ENCODE assay signal across 19 cellular contexts in the genomic region with DNA sequence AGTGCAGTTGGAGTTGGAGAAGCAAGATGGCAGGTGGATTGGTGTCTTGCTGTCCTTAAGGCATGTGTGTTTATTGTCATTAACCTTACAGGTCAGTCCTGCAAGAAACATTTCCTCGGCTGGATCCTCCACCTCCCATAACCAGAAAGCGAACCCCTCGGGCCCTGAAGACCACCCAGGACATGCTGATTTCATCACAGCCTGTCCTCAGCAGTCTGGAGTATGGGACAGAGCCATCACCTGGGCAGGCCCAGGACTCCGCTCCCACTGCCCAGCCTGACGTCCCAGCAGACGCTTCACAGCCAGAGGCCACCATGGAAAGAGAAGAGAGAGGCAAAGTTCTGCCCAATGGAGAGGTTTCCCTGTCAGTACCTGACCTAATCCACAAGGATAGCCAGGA. TPM values are rescaled to one million over a fixed set of nuclear protein-coding genes. Genes with fewer than 3 reads are reported as not detected.
DNase-seq lines count a peak whose midpoint lies in the region; ATAC-seq, FAIRE-seq and TF ChIP-seq lines count a peak whose summit lies in the region.
"Had no signal": no experiment of that assay in that cellular context is flagged by ENCODE, and none has a peak within 500 bp of the region (broad histone marks: within the 10 kb centered on the region; RNA-seq: fewer than 3 reads in every experiment).

No MANE protein-coding gene starts in this region.

- TF ChIP-seq RAD21 in K562 (CRISPR knock-in tag; conservative IDR thresholded peaks at IDR 0.05 in 1 of 2, IDR thresholded peaks at IDR 0.05 in 1 of 2), result no peak

- TF ChIP-seq POLR2A in K562 (conservative IDR thresholded peaks at IDR 0.05), result no peak

- peak overlapping the region in 1 of 2 experiments; percentile 8; a peak in 1 of 4 replicates for H3K9ac ChIP-seq in K562 (ENCODE audit: insufficient read depth in 1 of 2, low read depth in 2 of 2, low read length in 2 of 2)

- intact Hi-C loops in A673 (cut with micrococcal nuclease; ENCODE audit: unreplicated experiment) (no loop called here), K562 (cut with micrococcal nuclease) (no loop called here)

- TF ChIP-seq CTCF in A673 (conservative IDR thresholded peaks at IDR 0.05; ENCODE audit: low read depth, low read length) (no peak), K562 (IDR thresholded peaks at IDR 0.05 in 2 of 3, conservative IDR thresholded peaks at IDR 0.05 in 1 of 3; ENCODE audit: insufficient read depth in 2 of 3, low read depth in 1 of 3, low read length in 3 of 3) (no peak), osteocyte (IDR thresholded peaks at IDR 0.05) (no peak)

- H3K4me1 ChIP-seq in A673 (ENCODE audit: insufficient read depth, low read length, poor library complexity, severe bottlenecking) (peaks cover 20% of the 10 kb centered on the region), K562 (replicated peaks in 1 of 2; ENCODE audit: control insufficient read depth in 2 of 2, insufficient read depth in 2 of 2, low read length in 2 of 2) (peaks cover 61 to 80% of the 10 kb centered on the region in 2 experiments; a peak in 4 of 5 replicates), HAP-1 (no peaks in the 10 kb centered on the region)

- DNase-seq in A673 (ENCODE audit: low spot score) (no peak), K562 (ENCODE audit: extremely low read depth in 1 of 4, low spot score in 3 of 4) (no peak), epidermal melanocyte (ENCODE audit: insufficient read length, low spot score) (peak; percentile 4), osteocyte (ENCODE audit: extremely low spot score, unreplicated experiment) (peak; percentile 64), HCEC 1CT (no peak), NCI-H524 (lab: John Stamatoyannopoulos, UW) (no peak), HAP-1 (ENCODE audit: low spot score in 2 of 2) (no peak)
- no peak for DNase-seq in activated naive CD4-positive, alpha-beta T cell treated with anti-CD3 and anti-CD28 coated beads, Interleukin-2, amount 10 ng/mL, durations not matched to agents 7 days and 5 days
- DNase-seq: COR-L47, DND-41, GDM1 had no signal

- no peaks in the 10 kb centered on the region for H3K4me1 Mint-ChIP-seq in osteocyte (ENCODE audit: unreplicated experiment)
- H3K4me1 Mint-ChIP-seq in activated naive CD4-positive, alpha-beta T cell treated with anti-CD3 and anti-CD28 coated beads, Interleukin-2, amount 10 ng/mL, durations not matched to agents 7 days and 5 days, result no peaks in the 10 kb centered on the region

- no peak overlapping the region for H3K4me2 ChIP-seq in K562 (ENCODE audit: insufficient read depth, low read length)
- H3K4me2 ChIP-seq: A549 had no signal

- H3K27ac ChIP-seq in A673 (ENCODE audit: low read depth, low read length, poor library complexity, severe bottlenecking) (peak overlapping the region; percentile 66), K562 (ENCODE audit: extremely low read depth, low read depth, low read length) (no peak overlapping the region; the same call in 1 of the 3 replicates)
- H3K27ac ChIP-seq: HL-60 had no signal

- H3K27me3 Mint-ChIP-seq in osteocyte (ENCODE audit: unreplicated experiment), result no peaks in the 10 kb centered on the region
- no peaks in the 10 kb centered on the region for H3K27me3 Mint-ChIP-seq in activated naive CD4-positive, alpha-beta T cell treated with anti-CD3 and anti-CD28 coated beads, Interleukin-2, amount 10 ng/mL, durations not matched to agents 7 days and 5 days

- FAIRE-seq in K562 (lab: Jason Lieb, UNC), result no peak
- FAIRE-seq: A549, GM12892, H1 had no signal

- 86% methylated on average over 6 of the region's 6 CpGs for WGBS in K562 (ENCODE audit: insufficient coverage, low coverage, missing lambda C conversion rate)

- in situ Hi-C loops in K562 (cut with MboI), result no loop called here
- in situ Hi-C loops in HAP-1 (cut with MboI; ENCODE audit: low sequenced_read_pairs), result loop anchor here (10.0 kb wide), 1 partner anchor 328 kb away; no protein-coding TSS in a partner anchor

- H3K4me3 ChIP-seq in A673 (ENCODE audit: low read depth, low read length, poor library complexity, severe bottlenecking) (no peak overlapping the region), K562 (no peak overlapping the region), HAP-1 (no peak overlapping the region)
- H3K4me3 ChIP-seq: A549 had no signal

- no peak overlapping the region for H3K4me3 Mint-ChIP-seq in osteocyte (ENCODE audit: unreplicated experiment)
- no peak overlapping the region for H3K4me3 Mint-ChIP-seq in activated naive CD4-positive, alpha-beta T cell treated with anti-CD3 and anti-CD28 coated beads, Interleukin-2, amount 10 ng/mL, durations not matched to agents 7 days and 5 days
- H3K4me3 Mint-ChIP-seq: CD14-positive monocyte; CD8-positive, alpha-beta T cell had no signal

- POLR2A ChIA-PET in A673 (lab: Charles Lee; ENCODE audit: low non-redundant PET), result no interaction called here
- POLR2A ChIA-PET in K562 (lab: Yijun Ruan, JAX), result interaction anchor here (1.1 to 1.2 kb wide), 2 partner anchors 11 to 173 kb away, joined by 3 to 6 read pairs; no protein-coding TSS in a partner anchor

- BruUV-seq in A673 (replicated peaks; lab: Mats Ljungman, UMichigan) (no TSS peak), K562 (replicated peaks; lab: Mats Ljungman, UMichigan) (no TSS peak)

- peaks cover 12% of the 10 kb centered on the region; the same call in 2 of the 3 replicates for H3K79me2 ChIP-seq in K562 (ENCODE audit: control insufficient read depth, insufficient read depth, low read length)

- peaks cover 6% of the 10 kb centered on the region for H3K9me1 ChIP-seq in K562 (ENCODE audit: control insufficient read depth, insufficient read depth, low read length)

- no peak for ATAC-seq in K562
- ATAC-seq: A549; CD8-positive, alpha-beta T cell; HCT116 had no signal

- H3K27ac Mint-ChIP-seq in osteocyte (ENCODE audit: unreplicated experiment), result no peak overlapping the region
- H3K27ac Mint-ChIP-seq in activated naive CD4-positive, alpha-beta T cell treated with anti-CD3 and anti-CD28 coated beads, Interleukin-2, amount 10 ng/mL, durations not matched to agents 7 days and 5 days, result no peak overlapping the region
- H3K27ac Mint-ChIP-seq: CD8-positive, alpha-beta T cell had no signal

- no peaks in the 10 kb centered on the region for H4K20me1 ChIP-seq in K562 (replicated peaks; ENCODE audit: control insufficient read depth, insufficient read depth, low read length)

- no peak for TF ChIP-seq EP300 in K562 (IDR thresholded peaks at IDR 0.05; ENCODE audit: low read length)

- no peaks in the 10 kb centered on the region for H3K36me3 Mint-ChIP-seq in osteocyte (ENCODE audit: unreplicated experiment)
- no peaks in the 10 kb centered on the region for H3K36me3 Mint-ChIP-seq in activated naive CD4-positive, alpha-beta T cell treated with anti-CD3 and anti-CD28 coated beads, Interleukin-2, amount 10 ng/mL, durations not matched to agents 7 days and 5 days
- H3K36me3 Mint-ChIP-seq: CD14-positive monocyte; CD8-positive, alpha-beta T cell had no signal

- H3K9me3 ChIP-seq in A673 (ENCODE audit: low read depth, low read length, poor library complexity, severe bottlenecking) (no peaks in the 10 kb centered on the region), K562 (replicated peaks; ENCODE audit: control insufficient read depth, insufficient read depth, low read depth, low read length) (no peaks in the 10 kb centered on the region), HAP-1 (no peaks in the 10 kb centered on the region)
- H3K9me3 ChIP-seq: A549 had no signal

- H3K36me3 ChIP-seq in A673 (ENCODE audit: insufficient read depth, low read length, poor library complexity, severe bottlenecking) (peaks cover 9% of the 10 kb centered on the region), K562 (ENCODE audit: control insufficient read depth, insufficient read depth, low read length) (no peaks in the 10 kb centered on the region; the same call in 2 of the 3 replicates), HAP-1 (replicated peaks) (no peaks in the 10 kb centered on the region)

- H3K9me3 Mint-ChIP-seq in osteocyte (ENCODE audit: unreplicated experiment), result no peaks in the 10 kb centered on the region
- H3K9me3 Mint-ChIP-seq in activated naive CD4-positive, alpha-beta T cell treated with anti-CD3 and anti-CD28 coated beads, Interleukin-2, amount 10 ng/mL, durations not matched to agents 7 days and 5 days, result no peaks in the 10 kb centered on the region
- H3K9me3 Mint-ChIP-seq: CD14-positive monocyte; CD8-positive, alpha-beta T cell had no signal

- CTCF ChIA-PET in A673 (lab: Charles Lee), result no interaction called here
- CTCF ChIA-PET in K562 (lab: Yijun Ruan, JAX; ENCODE audit: low intra/inter-chr PET ratio), result no interaction called here
- CTCF ChIA-PET in activated naive CD4-positive, alpha-beta T cell treated with anti-CD3 and anti-CD28 coated beads, Interleukin-2, amount 10 ng/mL, durations not matched to agents 7 days and 5 days (lab: Charles Lee), result no interaction called here

- H3K27me3 ChIP-seq in A673 (replicated peaks; ENCODE audit: insufficient read depth, low read depth, low read length, poor library complexity) (no peaks in the 10 kb centered on the region), K562 (ENCODE audit: control insufficient read depth in 2 of 2, insufficient read depth in 2 of 2, low read length in 2 of 2) (no peaks in the 10 kb centered on the region), HAP-1 (ENCODE audit: low read depth) (no peaks in the 10 kb centered on the region)

- 0 out of 2 replicates have a peak overlapping the region, but pooled peaks have one; percentile 13 for H2AFZ ChIP-seq in K562 (ENCODE audit: low read depth, low read length)

RNA-seq across cellular contexts. Expression of a gene that starts 1.6 kb away (rescaled TPM):
- total RNA-seq in A673 (2021), result 27.9 and 34.3 TPM in 2 replicates
- 1.0 and 2.1 TPM in 2 replicates for total RNA-seq in K562 (2011; cell fraction: chromatin; rRNA removed; ENCODE audit: low replicate concordance)
- 0.92 and 1.2 TPM in 2 replicates for total RNA-seq in K562 (2011; cell fraction: nucleolus; rRNA removed)
- total RNA-seq in K562 (2011; cell fraction: nucleoplasm; rRNA removed), result 1.6 and 1.9 TPM in 2 replicates
- 0.36 and 0.37 TPM in 2 replicates for total RNA-seq in K562 (2014; rRNA removed)
- total RNA-seq in K562 (2014; rRNA removed; fragmentation: Illumina TruSeq; extraction: Trizol), result 0.47 and 0.64 TPM in 2 replicates
- total RNA-seq in K562 (2015; rRNA removed; fragmentation: Illumina TruSeq; extraction: Trizol), result 0.33 and 0.53 TPM in 2 replicates
- 1.4 and 1.6 TPM in 2 replicates for total RNA-seq in K562 (2021)
- 0.81 and 1.4 TPM in 2 replicates for polyA plus RNA-seq in K562 (2011; rRNA removed)
- polyA plus RNA-seq in K562 (2011; cell fraction: cytosol; rRNA removed), result 0.97 and 1.4 TPM in 2 replicates
- polyA plus RNA-seq in K562 (2011; cell fraction: nucleus; rRNA removed), result 1.9 and 2.6 TPM in 2 replicates
- polyA plus RNA-seq in K562 (2012), result 1.2 and 1.6 TPM in 2 replicates
- 1.2 and 1.3 TPM in 2 replicates for polyA plus RNA-seq in K562 (2014; fragmentation: Illumina TruSeq; extraction: Trizol)
- under 1 TPM; 0.10 to 0.20 TPM for polyA plus RNA-seq in K562 (2014; fragmentation: Nextera tagmentation; extraction: Ambion mirVana)
- 0.56 and 0.88 TPM in 2 replicates for polyA plus RNA-seq in K562 (2014; rRNA removed)
- 0.70 and 1.4 TPM in 2 replicates for polyA minus RNA-seq in K562 (2011; rRNA and poly(A)+ RNA removed)
- polyA minus RNA-seq in K562 (2011; cell fraction: cytosol; rRNA and poly(A)+ RNA removed), result 0.57 and 2.2 TPM in 2 replicates
- 0.67 and 1.4 TPM in 2 replicates for polyA minus RNA-seq in K562 (2011; cell fraction: nucleus; rRNA and poly(A)+ RNA removed)
- total RNA-seq in osteocyte, result 2.7 and 3.2 TPM in 2 replicates
- total RNA-seq: CD8-positive, alpha-beta T cell had no signal

RNA-seq across cellular contexts. Expression of a gene that starts 6.4 kb away (rescaled TPM):
- total RNA-seq in A673 (2021), result not detected in 2 replicates
- not detected in 2 replicates for total RNA-seq in K562 (2011; cell fraction: chromatin; rRNA removed; ENCODE audit: low replicate concordance)
- not detected in 2 replicates for total RNA-seq in K562 (2011; cell fraction: nucleolus; rRNA removed)
- not detected in 2 replicates for total RNA-seq in K562 (2011; cell fraction: nucleoplasm; rRNA removed)
- not detected in 2 replicates for total RNA-seq in K562 (2014; rRNA removed)
- total RNA-seq in K562 (2014; rRNA removed; fragmentation: Illumina TruSeq; extraction: Trizol), result not detected in 2 replicates
- not detected in 2 replicates for total RNA-seq in K562 (2015; rRNA removed; fragmentation: Illumina TruSeq; extraction: Trizol)
- not detected in 2 replicates for total RNA-seq in K562 (2021)
- polyA plus RNA-seq in K562 (2011; rRNA removed), result 0.04 TPM in 2 replicates
- 0.03 TPM in 1 of 2 replicates, not detected in the other for polyA plus RNA-seq in K562 (2011; cell fraction: cytosol; rRNA removed)
- polyA plus RNA-seq in K562 (2011; cell fraction: nucleus; rRNA removed), result 0.14 TPM in 1 of 2 replicates, not detected in the other
- polyA plus RNA-seq in K562 (2012), result 0.15 TPM in 1 of 2 replicates, not detected in the other
- not detected in 2 replicates for polyA plus RNA-seq in K562 (2014; fragmentation: Illumina TruSeq; extraction: Trizol)
- polyA plus RNA-seq in K562 (2014; fragmentation: Nextera tagmentation; extraction: Ambion mirVana), result under 1 TPM in 1 of 2 experiments, not detected in 1; 0.11 TPM
- polyA plus RNA-seq in K562 (2014; rRNA removed), result not detected in 2 replicates
- not detected in 2 replicates for polyA minus RNA-seq in K562 (2011; rRNA and poly(A)+ RNA removed)
- not detected in 2 replicates for polyA minus RNA-seq in K562 (2011; cell fraction: cytosol; rRNA and poly(A)+ RNA removed)
- polyA minus RNA-seq in K562 (2011; cell fraction: nucleus; rRNA and poly(A)+ RNA removed), result not detected in 2 replicates
- total RNA-seq in osteocyte, result not detected in 2 replicates
- total RNA-seq: CD8-positive, alpha-beta T cell; H1 had no signal
- polyA plus RNA-seq: A549, BJ, CD14-positive monocyte, H1 had no signal

RNA-seq across cellular contexts. Expression of a gene that starts 28.8 kb away (rescaled TPM):
- total RNA-seq in A673 (2021) (0.11 and 0.34 TPM in 2 replicates), K562 (2014; rRNA removed) (5.2 and 5.6 TPM in 2 replicates), K562 (2014; rRNA removed; fragmentation: Illumina TruSeq; extraction: Trizol) (9.7 and 10.8 TPM in 2 replicates), K562 (2015; rRNA removed; fragmentation: Illumina TruSeq; extraction: Trizol) (7.9 and 8.3 TPM in 2 replicates), K562 (2021) (5.4 and 6.3 TPM in 2 replicates), osteocyte (not detected in 2 replicates)
- 4.8 and 6.8 TPM in 2 replicates for total RNA-seq in K562 (2011; cell fraction: chromatin; rRNA removed; ENCODE audit: low replicate concordance)
- 2.2 and 2.8 TPM in 2 replicates for total RNA-seq in K562 (2011; cell fraction: nucleolus; rRNA removed)
- 4.0 and 5.0 TPM in 2 replicates for total RNA-seq in K562 (2011; cell fraction: nucleoplasm; rRNA removed)
- polyA plus RNA-seq in K562 (2011; rRNA removed) (4.8 and 5.7 TPM in 2 replicates), K562 (2014; fragmentation: Illumina TruSeq; extraction: Trizol) (13.4 and 14.1 TPM in 2 replicates), K562 (2014; fragmentation: Nextera tagmentation; extraction: Ambion mirVana) (10 to 100 TPM; 17.1 to 19.6 TPM), K562 (2014; rRNA removed) (7.2 and 12.3 TPM in 2 replicates)
- polyA plus RNA-seq in K562 (2011; cell fraction: cytosol; rRNA removed), result 3.3 and 5.0 TPM in 2 replicates
- polyA plus RNA-seq in K562 (2011; cell fraction: nucleus; rRNA removed), result 4.2 and 4.5 TPM in 2 replicates
- polyA plus RNA-seq in K562 (2012), result 3.6 and 9.5 TPM in 2 replicates
- 3.4 and 4.4 TPM in 2 replicates for polyA minus RNA-seq in K562 (2011; rRNA and poly(A)+ RNA removed)
- 1.0 and 1.7 TPM in 2 replicates for polyA minus RNA-seq in K562 (2011; cell fraction: cytosol; rRNA and poly(A)+ RNA removed)
- 1.3 and 2.6 TPM in 2 replicates for polyA minus RNA-seq in K562 (2011; cell fraction: nucleus; rRNA and poly(A)+ RNA removed)
- total RNA-seq: CD8-positive, alpha-beta T cell; H1 had no signal
- polyA plus RNA-seq: BJ, H1 had no signal

Comparison
In these comparisons a context has a peak if more than half of its experiments do, and no peak if none do; other contexts are left out.
1. DNase-seq: peak in epidermal melanocyte (single experiment) and osteocyte (single experiment); none in A673 (single experiment), K562 (0 of 4), HCEC 1CT (single experiment), NCI-H524 (0 of 2), HAP-1 (0 of 2) and activated naive CD4-positive, alpha-beta T cell treated with anti-CD3 and anti-CD28 coated beads, Interleukin-2, amount 10 ng/mL, durations not matched to agents 7 days and 5 days (single experiment).